8 cellular contexts compared by ENCODE assay signal in genomic region chr5:131379723-131380122, GRCh38.
DNase-seq lines count a peak whose midpoint lies in the region; ATAC-seq, FAIRE-seq and TF ChIP-seq lines count a peak whose summit lies in the region.

No MANE protein-coding gene starts in this region.

- no peak overlapping the region for H3K9ac ChIP-seq in smooth muscle cell (ENCODE audit: low read depth)

- H3K4me2 ChIP-seq in smooth muscle cell: peak overlapping the region; percentile 33

- H3K79me2 ChIP-seq in smooth muscle cell (ENCODE audit: low read depth): peaks cover 34% of the 10 kb centered on the region

- H3K27ac ChIP-seq in smooth muscle cell (ENCODE audit: low read depth): peak overlapping the region; percentile 48
- no peak overlapping the region for H3K27ac ChIP-seq in WERI-Rb-1

- no peak overlapping the region for H2AFZ ChIP-seq in smooth muscle cell (ENCODE audit: low read depth)

- no peak for DNase-seq in GM19239 (ENCODE audit: insufficient read length, low spot score)
- peak; percentile 70 for DNase-seq in activated CD4-positive, alpha-beta T cell treated with anti-CD3 and anti-CD28 coated beads for 48 hours
- DNase-seq in epithelial cell of proximal tubule (ENCODE audit: low read depth): peak; percentile 91
- no peak for DNase-seq in smooth muscle cell (lab: John Stamatoyannopoulos, UW; ENCODE audit: unreplicated experiment)
- no peak for DNase-seq in WERI-Rb-1
- DNase-seq in NCI-H187 treated with DMSO at 0.1 percent for 48 hours (lab: John Stamatoyannopoulos, UW): no peak
- no peak for DNase-seq in DMS 273 (lab: John Stamatoyannopoulos, UW; ENCODE audit: unreplicated experiment)

- no peaks in the 10 kb centered on the region for H3F3A ChIP-seq in smooth muscle cell (ENCODE audit: low read depth)

- 63% methylated on average over 7 of the region's 7 CpGs for WGBS in smooth muscle cell (ENCODE audit: low lambda C conversion rate)

- H3K9me3 ChIP-seq in smooth muscle cell (replicated peaks; ENCODE audit: low read depth) (no peaks in the 10 kb centered on the region), WERI-Rb-1 (ENCODE audit: severe bottlenecking) (no peaks in the 10 kb centered on the region)

- peaks cover 41% of the 10 kb centered on the region for H4K20me1 ChIP-seq in smooth muscle cell (ENCODE audit: low read depth)

- peak; percentile 58 for FAIRE-seq in GM19239 (lab: Jason Lieb, UNC)

- no peaks in the 10 kb centered on the region for H3K4me1 ChIP-seq in smooth muscle cell (ENCODE audit: low read depth)

- H3K36me3 ChIP-seq in smooth muscle cell (ENCODE audit: low read depth) (no peaks in the 10 kb centered on the region), WERI-Rb-1 (no peaks in the 10 kb centered on the region)

- TF ChIP-seq CTCF in epithelial cell of proximal tubule (conservative IDR thresholded peaks at IDR 0.05; ENCODE audit: low read depth, low read length) (no peak), smooth muscle cell (IDR thresholded peaks at IDR 0.05; ENCODE audit: borderline replicate concordance, insufficient read depth, poor library complexity, severe bottlenecking) (no peak), WERI-Rb-1 (IDR thresholded peaks at IDR 0.05; ENCODE audit: low read depth, low read length) (no peak)

- peak; percentile 26 for ATAC-seq in HG03521 (IDR thresholded peaks at IDR 0.05; ENCODE audit: unreplicated experiment)

- H3K27me3 ChIP-seq in smooth muscle cell (ENCODE audit: low read depth) (no peaks in the 10 kb centered on the region), WERI-Rb-1 (ENCODE audit: insufficient read depth, low read depth, severe bottlenecking) (no peaks in the 10 kb centered on the region)

- H3K4me3 ChIP-seq in epithelial cell of proximal tubule (ENCODE audit: low read depth, low read length) (no peak overlapping the region), smooth muscle cell (no peak overlapping the region), WERI-Rb-1 (ENCODE audit: low read depth, low read length) (no peak overlapping the region)

Comparison
In these comparisons a context has a peak if more than half of its experiments do, and no peak if none do; other contexts are left out.
1. DNase-seq: peak in activated CD4-positive, alpha-beta T cell treated with anti-CD3 and anti-CD28 coated beads for 48 hours (single experiment) and epithelial cell of proximal tubule (single experiment); none in GM19239 (single experiment), smooth muscle cell (single experiment), WERI-Rb-1 (single experiment), NCI-H187 treated with DMSO at 0.1 percent for 48 hours (single experiment) and DMS 273 (single experiment).